Comparison of ENCODE assay signal across 11 cellular contexts in the genomic region with DNA sequence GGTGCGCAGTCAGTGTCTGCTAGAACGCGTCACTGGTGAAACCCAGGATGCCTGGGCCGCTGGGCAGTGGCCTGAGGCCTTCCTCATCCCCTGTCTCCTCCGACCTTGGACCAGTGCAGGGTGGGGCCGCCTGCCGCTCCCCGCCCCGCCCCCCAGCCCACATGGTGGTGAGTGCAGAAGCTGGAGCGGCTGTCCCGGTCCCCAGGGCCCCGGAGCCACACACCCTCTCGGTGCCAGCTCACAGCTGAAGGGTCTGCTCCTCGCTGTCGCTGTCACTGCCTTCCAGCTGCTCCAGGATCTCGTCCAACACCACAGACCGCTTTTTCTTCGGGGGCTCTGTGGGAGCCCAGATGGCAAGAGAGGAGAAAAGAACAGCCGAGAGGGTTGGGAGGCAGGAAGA.
"Had no signal": no experiment of that assay in that cellular context is flagged by ENCODE, and none has a peak within 500 bp of the region (broad histone marks: within the 10 kb centered on the region; RNA-seq: fewer than 3 reads in every experiment).

No MANE protein-coding gene starts in this region.

- H3K9me3 ChIP-seq: upper lobe of right lung had no signal

- H2AFZ ChIP-seq: hepatocyte had no signal

- H3K4me2 ChIP-seq: hepatocyte had no signal

- DNase-seq: activated CD4-positive, alpha-beta T cell treated with anti-CD3 and anti-CD28 coated beads, Interleukin-2, amount 50 U/mL, for 48 hours; dermis blood vessel endothelial cell; effector memory CD4-positive, alpha-beta T cell; mesenchymal stem cell; occipital lobe; stimulated activated CD4-positive, alpha-beta T cell treated with anti-CD3 and anti-CD28 coated beads, Interleukin-2, amount 100 ng/mL, for 24 hours; upper lobe of right lung had no signal

- H3K79me2 ChIP-seq: hepatocyte had no signal

- H3K36me3 Mint-ChIP-seq: natural killer cell treated with Interleukin-12 subunit alpha and Interleukin-12 subunit beta and Interleukin-15 and Interleukin-18, amount 100 ng/mL, for 72 hours had no signal

- H3K4me3 ChIP-seq: hepatocyte, upper lobe of right lung had no signal

- H3K27me3 Mint-ChIP-seq: activated naive CD8-positive, alpha-beta T cell; natural killer cell treated with Interleukin-12 subunit alpha and Interleukin-12 subunit beta and Interleukin-15 and Interleukin-18, amount 100 ng/mL, for 72 hours had no signal

- H3K4me1 ChIP-seq: upper lobe of right lung had no signal

- H3K27ac Mint-ChIP-seq: activated naive CD8-positive, alpha-beta T cell; natural killer cell treated with Interleukin-12 subunit alpha and Interleukin-12 subunit beta and Interleukin-15 and Interleukin-18, amount 100 ng/mL, for 72 hours had no signal

- H3K4me3 Mint-ChIP-seq: activated naive CD8-positive, alpha-beta T cell; natural killer cell treated with Interleukin-12 subunit alpha and Interleukin-12 subunit beta and Interleukin-15 and Interleukin-18, amount 100 ng/mL, for 72 hours had no signal

- H3K27me3 ChIP-seq: hepatocyte, upper lobe of right lung had no signal

- FAIRE-seq: TTC549 had no signal

- H3K9me3 Mint-ChIP-seq: natural killer cell treated with Interleukin-12 subunit alpha and Interleukin-12 subunit beta and Interleukin-15 and Interleukin-18, amount 100 ng/mL, for 72 hours had no signal

- H3K27ac ChIP-seq: hepatocyte, upper lobe of right lung had no signal
